ENCODE assay signal across 23 cellular contexts in genomic region chr5:107204413-107204812, GRCh38.
"Had no signal": no experiment of that assay in that cellular context is flagged by ENCODE, and none has a peak within 500 bp of the region (broad histone marks: within the 10 kb centered on the region; RNA-seq: fewer than 3 reads in every experiment).

No MANE protein-coding gene starts in this region.

- H3K4me2 ChIP-seq: neural progenitor cell had no signal

- ATAC-seq: left lobe of liver; natural killer cell; pancreas; stimulated activated memory B cell treated with anti-CD40 and anti-IgM and Interleukin-4, amounts not matched to agents 10 μg/mL and 1 μg/mL and 100 μg/mL, for 72 hours; stimulated activated naive CD8-positive, alpha-beta T cell treated with anti-CD3 and anti-CD28 coated beads, Interleukin-15, Interleukin-2, amounts not matched to agents 100 U/mL and 50 U/mL, for 24 hours had no signal

- DNase-seq: colonic mucosa; effector memory CD4-positive, alpha-beta T cell; erythroblast; esophagus squamous epithelium; natural killer cell; pancreas; spleen; stimulated activated CD4-positive, alpha-beta T cell treated with anti-CD3 and anti-CD28 coated beads, Interleukin-4, amount 100 ng/mL, for 4 hours; stimulated activated naive CD8-positive, alpha-beta T cell treated with anti-CD3 and anti-CD28 coated beads, Interleukin-15, Interleukin-2, amounts not matched to agents 100 U/mL and 50 U/mL, for 24 hours; substantia nigra; upper lobe of left lung; uterus had no signal

- H3K4me3 ChIP-seq: colonic mucosa, esophagus squamous epithelium, lung, neural progenitor cell, pancreas, right atrium auricular region, skin epidermis, spleen, thoracic aorta, tibial nerve, upper lobe of left lung, uterus had no signal

- H3K9ac ChIP-seq: neural progenitor cell had no signal

- H3K36me3 ChIP-seq: colonic mucosa, esophagus squamous epithelium, neural progenitor cell, pancreas, right atrium auricular region, spleen, thoracic aorta, tibial nerve, upper lobe of left lung, uterus had no signal

- H2AFZ ChIP-seq: neural progenitor cell had no signal

- H3K27ac ChIP-seq: colonic mucosa, esophagus squamous epithelium, neural progenitor cell, pancreas, right atrium auricular region, skin epidermis, spleen, thoracic aorta, tibial nerve, upper lobe of left lung, uterus had no signal

- H3K9me3 ChIP-seq: colonic mucosa, esophagus squamous epithelium, pancreas, right atrium auricular region, spleen, thoracic aorta, tibial nerve, upper lobe of left lung, uterus had no signal

- H3K27me3 ChIP-seq: colonic mucosa, esophagus squamous epithelium, neural progenitor cell, pancreas, right atrium auricular region, spleen, tibial nerve, upper lobe of left lung, uterus had no signal

- H3K4me1 ChIP-seq: colonic mucosa, esophagus squamous epithelium, neural progenitor cell, pancreas, right atrium auricular region, spleen, tibial nerve, upper lobe of left lung, uterus had no signal

- FAIRE-seq: endometrium, frontal cortex, keratinocyte, pancreas had no signal
